20 cellular contexts compared by ENCODE assay signal in genomic region chr7:103912906-103913610, GRCh38.
A peak's percentile ranks its signal among the peaks of the same experiment; 100 is the strongest.
DNase-seq lines count a peak whose midpoint lies in the region; ATAC-seq and TF ChIP-seq lines count a peak whose summit lies in the region.
"Had no signal": no experiment of that assay in that cellular context is flagged by ENCODE, and none has a peak within 500 bp of the region (broad histone marks: within the 10 kb centered on the region; RNA-seq: fewer than 3 reads in every experiment).

No MANE protein-coding gene starts in this region.

- H3K9me3 Mint-ChIP-seq in stimulated activated effector memory CD8-positive, alpha-beta T cell treated with anti-CD3 and anti-CD28 coated beads, Interleukin-12 subunit alpha, Interleukin-12 subunit beta, amount 100 ng/mL, for 72 hours, result no peaks in the 10 kb centered on the region

- H3K4me3 Mint-ChIP-seq in stimulated activated effector memory CD8-positive, alpha-beta T cell treated with anti-CD3 and anti-CD28 coated beads, Interleukin-12 subunit alpha, Interleukin-12 subunit beta, amount 100 ng/mL, for 72 hours, result no peak overlapping the region
- H3K4me3 Mint-ChIP-seq: CD4-positive, CD25-positive, alpha-beta regulatory T cell had no signal

- DNase-seq in EH (ENCODE audit: low read depth) (peak; percentile 46), NCI-H526 (lab: John Stamatoyannopoulos, UW) (peak; percentile 94 to 97), foreskin melanocyte (peak; percentile 86), retinal pigment epithelial cell (ENCODE audit: low read depth) (peak; percentile 91), HUDEP-2 (lab: John Stamatoyannopoulos, UW; ENCODE audit: unreplicated experiment in 76 of 76) (no peak), GM10266 (ENCODE audit: extremely low spot score) (no peak)
- DNase-seq in stimulated activated effector memory CD8-positive, alpha-beta T cell treated with anti-CD3 and anti-CD28 coated beads, Interleukin-12 subunit alpha, Interleukin-12 subunit beta, amount 100 ng/mL, for 72 hours (ENCODE audit: low spot score in 2 of 2), result no peak
- DNase-seq: CD4-positive, CD25-positive, alpha-beta regulatory T cell; DMS79; MM.1S; NCI-H1092 treated with DMSO at 0.1 percent for 48 hours; NCI-H1436 treated with DMSO at 0.1 percent for 48 hours; NCI-H1930; NCI-H2227 treated with DMSO at 0.1 percent for 48 hours; NCI-H510A; NCI-H774; Peyer's patch; T-helper 1 cell had no signal

- H3K4me3 ChIP-seq in retinal pigment epithelial cell (ENCODE audit: low read length), result no peak overlapping the region
- H3K4me3 ChIP-seq: K562, Peyer's patch had no signal

- no peak for ATAC-seq in stimulated activated effector memory CD8-positive, alpha-beta T cell treated with anti-CD3 and anti-CD28 coated beads, Interleukin-12 subunit alpha, Interleukin-12 subunit beta, amount 100 ng/mL, for 72 hours
- ATAC-seq: HCT116, K562 had no signal

- TF ChIP-seq CTCF in retinal pigment epithelial cell (conservative IDR thresholded peaks at IDR 0.05; ENCODE audit: low read depth, low read length) (no peak), GM10266 (IDR thresholded peaks at IDR 0.05; ENCODE audit: control insufficient read depth, insufficient read depth, low read depth, missing control alignments) (no peak)

- H3K27ac Mint-ChIP-seq in stimulated activated effector memory CD8-positive, alpha-beta T cell treated with anti-CD3 and anti-CD28 coated beads, Interleukin-12 subunit alpha, Interleukin-12 subunit beta, amount 100 ng/mL, for 72 hours, result no peak overlapping the region
- H3K27ac Mint-ChIP-seq: CD4-positive, CD25-positive, alpha-beta regulatory T cell had no signal

- H3K36me3 Mint-ChIP-seq in stimulated activated effector memory CD8-positive, alpha-beta T cell treated with anti-CD3 and anti-CD28 coated beads, Interleukin-12 subunit alpha, Interleukin-12 subunit beta, amount 100 ng/mL, for 72 hours, result no peaks in the 10 kb centered on the region
- H3K36me3 Mint-ChIP-seq: CD4-positive, CD25-positive, alpha-beta regulatory T cell had no signal

- no peaks in the 10 kb centered on the region for H3K4me1 Mint-ChIP-seq in stimulated activated effector memory CD8-positive, alpha-beta T cell treated with anti-CD3 and anti-CD28 coated beads, Interleukin-12 subunit alpha, Interleukin-12 subunit beta, amount 100 ng/mL, for 72 hours
- H3K4me1 Mint-ChIP-seq: CD4-positive, CD25-positive, alpha-beta regulatory T cell had no signal

Comparison
In these comparisons a context has a peak if more than half of its experiments do, and no peak if none do; other contexts are left out.
1. DNase-seq: peak in EH (single experiment), NCI-H526 (2 of 2), foreskin melanocyte (single experiment) and retinal pigment epithelial cell (single experiment); none in stimulated activated effector memory CD8-positive, alpha-beta T cell treated with anti-CD3 and anti-CD28 coated beads, Interleukin-12 subunit alpha, Interleukin-12 subunit beta, amount 100 ng/mL, for 72 hours (0 of 2), HUDEP-2 (0 of 76) and GM10266 (single experiment).